In genomic region chr13:74134777-74135305, GRCh38 we compare ENCODE assay signal across 8 cellular contexts.
A peak's percentile ranks its signal among the peaks of the same experiment; 100 is the strongest.
DNase-seq lines count a peak whose midpoint lies in the region; ATAC-seq lines count a peak whose summit lies in the region.

No MANE protein-coding gene starts in this region.

- H3K4me1 Mint-ChIP-seq in stimulated activated naive B cell treated with anti-CD40 and anti-IgM and Interleukin-4, amounts not matched to agents 10 μg/mL and 1 μg/mL and 100 μg/mL, for 72 hours, result peaks cover 7 to 15% of the 10 kb centered on the region in 2 donors

- peak overlapping the region; percentile 97 for H3K27ac ChIP-seq in effector memory CD4-positive, alpha-beta T cell (ENCODE audit: insufficient read depth, low read length, poor library complexity, severe bottlenecking)
- peak overlapping the region; percentile 52 for H3K27ac ChIP-seq in muscle layer of duodenum (ENCODE audit: low read length)

- peak; percentile 67 to 72 for DNase-seq in NCI-H1930 (lab: John Stamatoyannopoulos, UW)
- peak; percentile 66 for DNase-seq in activated CD4-positive, alpha-beta T cell treated with anti-CD3 and anti-CD28 coated beads, Interleukin-2, amount 50 U/mL, for 1 hour
- DNase-seq in effector memory CD4-positive, alpha-beta T cell, result peak; percentile 52 to 66 (median 65)
- peak; percentile 69 for DNase-seq in stimulated activated naive B cell treated with anti-CD40 and anti-IgM and Interleukin-4, amounts not matched to agents 10 μg/mL and 1 μg/mL and 100 μg/mL, for 72 hours
- DNase-seq in dedifferentiated amniotic fluid mesenchymal stem cell (ENCODE audit: extremely low spot score), result no peak

- no peak overlapping the region for H3K4me3 Mint-ChIP-seq in stimulated activated naive B cell treated with anti-CD40 and anti-IgM and Interleukin-4, amounts not matched to agents 10 μg/mL and 1 μg/mL and 100 μg/mL, for 72 hours

- peaks cover 0 to 6% of the 10 kb centered on the region in 2 donors for H3K36me3 Mint-ChIP-seq in stimulated activated naive B cell treated with anti-CD40 and anti-IgM and Interleukin-4, amounts not matched to agents 10 μg/mL and 1 μg/mL and 100 μg/mL, for 72 hours

- H3K9me3 Mint-ChIP-seq in stimulated activated naive B cell treated with anti-CD40 and anti-IgM and Interleukin-4, amounts not matched to agents 10 μg/mL and 1 μg/mL and 100 μg/mL, for 72 hours, result no peaks in the 10 kb centered on the region

- ATAC-seq in GM18508 (IDR thresholded peaks at IDR 0.05; ENCODE audit: insufficient read depth, unreplicated experiment) (peak; percentile 4), HG02623 (IDR thresholded peaks at IDR 0.05; ENCODE audit: unreplicated experiment) (peak; percentile 20)
- ATAC-seq in stimulated activated naive B cell treated with anti-CD40 and anti-IgM and Interleukin-4, amounts not matched to agents 10 μg/mL and 1 μg/mL and 100 μg/mL, for 72 hours (replicated peaks), result peak; percentile 34 to 37

- H3K27ac Mint-ChIP-seq in stimulated activated naive B cell treated with anti-CD40 and anti-IgM and Interleukin-4, amounts not matched to agents 10 μg/mL and 1 μg/mL and 100 μg/mL, for 72 hours, result peak overlapping the region; percentile 95

- peak overlapping the region; percentile 75 for H3K4me3 ChIP-seq in effector memory CD4-positive, alpha-beta T cell (ENCODE audit: insufficient read depth, low read depth, low read length, poor library complexity, severe bottlenecking)
- peak overlapping the region; percentile 51 to 87 for H3K4me3 ChIP-seq in muscle layer of duodenum (ENCODE audit: low read depth in 1 of 2, low read length in 2 of 2)

- no peaks in the 10 kb centered on the region for H3K36me3 ChIP-seq in effector memory CD4-positive, alpha-beta T cell (ENCODE audit: control insufficient read depth, insufficient read depth, low read length)
- H3K36me3 ChIP-seq in muscle layer of duodenum (ENCODE audit: control insufficient read depth in 1 of 2, insufficient read depth in 2 of 2, low read length in 2 of 2), result no peaks in the 10 kb centered on the region

- peaks cover 18% of the 10 kb centered on the region for H3K4me1 ChIP-seq in effector memory CD4-positive, alpha-beta T cell (ENCODE audit: control insufficient read depth, insufficient read depth, low read length, poor library complexity, severe bottlenecking)
- H3K4me1 ChIP-seq in muscle layer of duodenum (ENCODE audit: control insufficient read depth in 1 of 2, insufficient read depth in 2 of 2, low read length in 2 of 2), result peaks cover 0 to 20% of the 10 kb centered on the region in 2 donors

- H3K27me3 ChIP-seq in effector memory CD4-positive, alpha-beta T cell (replicated peaks; ENCODE audit: control insufficient read depth, insufficient read depth, low read length, poor library complexity, severe bottlenecking), result no peaks in the 10 kb centered on the region
- no peaks in the 10 kb centered on the region for H3K27me3 ChIP-seq in muscle layer of duodenum (ENCODE audit: low read depth, low read length)

- no peaks in the 10 kb centered on the region for H3K27me3 Mint-ChIP-seq in stimulated activated naive B cell treated with anti-CD40 and anti-IgM and Interleukin-4, amounts not matched to agents 10 μg/mL and 1 μg/mL and 100 μg/mL, for 72 hours

- no peaks in the 10 kb centered on the region for H3K9me3 ChIP-seq in effector memory CD4-positive, alpha-beta T cell (ENCODE audit: control insufficient read depth, low read length)
- H3K9me3 ChIP-seq in muscle layer of duodenum (ENCODE audit: control insufficient read depth in 1 of 2, low read length in 2 of 2), result no peaks in the 10 kb centered on the region
